Comparison of ENCODE assay signal across 1 cellular context in genomic region chr17:62679866-62680377, GRCh38.
TF ChIP-seq lines count a peak whose summit lies in the region.

No MANE protein-coding gene starts in this region.

TF ChIP-seq in GM23338, 12 proteins besides CTCF, POLR2A, EP300 and RAD21 (continued from another document):
- no peak for TF ChIP-seq ZNF462 (CRISPR knock-in tag; IDR thresholded peaks at IDR 0.05)
- no peak for TF ChIP-seq EZH2phosphoT487 (IDR thresholded peaks at IDR 0.05; ENCODE audit: unreplicated experiment)
- TF ChIP-seq JUNB (IDR thresholded peaks at IDR 0.05; ENCODE audit: unreplicated experiment) = no peak
- TF ChIP-seq POLR2AphosphoS5 (IDR thresholded peaks at IDR 0.05; ENCODE audit: low read depth) = no peak
- TF ChIP-seq EZH2 (IDR thresholded peaks at IDR 0.05; ENCODE audit: low read depth, unreplicated experiment) = no peak
- TF ChIP-seq ZNF114 (CRISPR knock-in tag; IDR thresholded peaks at IDR 0.05) = no peak
- TF ChIP-seq NANOG (IDR thresholded peaks at IDR 0.05; ENCODE audit: borderline replicate concordance) = no peak
